In the genomic region with DNA sequence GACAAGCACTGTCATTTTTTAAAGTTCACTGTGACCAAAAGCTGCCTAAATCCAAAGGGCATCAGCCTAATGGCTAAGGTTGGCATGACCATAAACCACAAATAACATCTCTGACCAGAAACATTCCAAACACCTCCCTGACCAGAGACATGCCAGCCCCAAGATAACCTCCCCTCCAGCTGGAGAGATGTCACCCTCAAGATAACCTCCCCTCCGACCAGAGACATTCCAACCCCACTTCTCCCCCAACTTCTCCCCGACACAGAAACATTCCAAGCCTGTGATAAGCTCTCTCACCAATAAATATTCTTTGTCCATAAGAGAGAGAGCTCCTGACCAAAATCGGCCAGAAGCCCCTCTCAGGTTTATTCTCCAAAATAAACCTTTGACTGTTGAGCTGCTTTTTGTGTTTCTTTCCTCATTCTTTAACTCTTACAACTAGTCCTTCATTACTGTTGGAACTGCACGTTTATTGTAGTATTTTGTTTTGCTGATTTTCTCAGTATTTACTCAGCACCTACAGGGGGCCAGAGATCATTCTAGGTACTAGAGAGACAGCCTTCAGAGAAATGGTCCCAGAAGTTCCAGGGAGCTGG, we compare ENCODE assay signal across 16 cellular contexts.
A peak's percentile ranks its signal among the peaks of the same experiment; 100 is the strongest.
DNase-seq lines count a peak whose midpoint lies in the region; ATAC-seq and TF ChIP-seq lines count a peak whose summit lies in the region.
"Had no signal": no experiment of that assay in that cellular context is flagged by ENCODE, and none has a peak within 500 bp of the region (broad histone marks: within the 10 kb centered on the region; RNA-seq: fewer than 3 reads in every experiment).

No MANE protein-coding gene starts in this region.

- H3K9me3 ChIP-seq in HEK293 (ENCODE audit: control insufficient read depth, insufficient read depth, low read depth, low read length) = no peaks in the 10 kb centered on the region
- peaks cover 28% of the 10 kb centered on the region for H3K9me3 ChIP-seq in WERI-Rb-1 (ENCODE audit: severe bottlenecking)

- DNase-seq in A172 (ENCODE audit: low spot score) (peak; percentile 71), amniotic epithelial cell (ENCODE audit: low read depth) (peak; percentile 8), iris pigment epithelial cell (ENCODE audit: low read depth) (peak; percentile 9), WERI-Rb-1 (no peak), dedifferentiated amniotic fluid mesenchymal stem cell (ENCODE audit: extremely low spot score) (no peak)
- no peak for DNase-seq in activated T-cell treated with anti-CD3 and anti-CD28 coated beads, Interleukin-2, amount 50 U/mL, for 48 hours
- DNase-seq: 8988T; ACHN; C1 segment of cervical spinal cord; Calu3; CD4-positive, alpha-beta T cell; DMS79; GDM1; HCEC 1CT had no signal

- no peak for TF ChIP-seq CTCF in HEK293 (tag by site-specific recombination; IDR thresholded peaks at IDR 0.05)
- TF ChIP-seq CTCF in WERI-Rb-1 (IDR thresholded peaks at IDR 0.05; ENCODE audit: low read depth, low read length) = no peak

- H3K4me3 ChIP-seq in HEK293 (ENCODE audit: low read depth, low read length) = no peak overlapping the region
- H3K4me3 ChIP-seq in WERI-Rb-1 (ENCODE audit: low read depth, low read length) = no peak overlapping the region

- H3K27me3 ChIP-seq in WERI-Rb-1 (ENCODE audit: insufficient read depth, low read depth, severe bottlenecking) = no peaks in the 10 kb centered on the region

- CTCF ChIA-PET in HEK293 (lab: Yijun Ruan, JAX) = no interaction called here

- ATAC-seq in HG02852 (IDR thresholded peaks at IDR 0.05; ENCODE audit: unreplicated experiment) = no peak

- POLR2A ChIA-PET in HEK293 (lab: Yijun Ruan, JAX) = no interaction called here

- H3K27ac ChIP-seq in HEK293 (ENCODE audit: extremely low read depth, low read depth, low read length) (no peak overlapping the region), WERI-Rb-1 (no peak overlapping the region)

- H3K4me1 ChIP-seq in HEK293 (ENCODE audit: control insufficient read depth, insufficient read depth, low read length) = 0 out of 2 replicates have a peak, but pooled peaks cover 2% of the 10 kb centered on the region

- no peaks in the 10 kb centered on the region for H3K36me3 ChIP-seq in HEK293 (ENCODE audit: control insufficient read depth in 2 of 2, insufficient read depth in 1 of 2, low read length in 2 of 2)
- H3K36me3 ChIP-seq in WERI-Rb-1 = peaks cover 35% of the 10 kb centered on the region

TF ChIP-seq in HEK293, 187 proteins besides CTCF, POLR2A, EP300 and RAD21:
- TF ChIP-seq ZNF521 (tag by site-specific recombination; IDR thresholded peaks at IDR 0.05) = no peak
- no peak for TF ChIP-seq ZNF692 (tag by site-specific recombination; IDR thresholded peaks at IDR 0.05)
- no peak for TF ChIP-seq GLIS1 (tag by site-specific recombination; IDR thresholded peaks at IDR 0.05)
- TF ChIP-seq ZNF341 (tag by site-specific recombination; IDR thresholded peaks at IDR 0.05; ENCODE audit: low read depth) = no peak
- TF ChIP-seq SETDB1 (IDR thresholded peaks at IDR 0.05; ENCODE audit: insufficient read length, low read length) = peak; percentile 63
- TF ChIP-seq, protein P1, sequence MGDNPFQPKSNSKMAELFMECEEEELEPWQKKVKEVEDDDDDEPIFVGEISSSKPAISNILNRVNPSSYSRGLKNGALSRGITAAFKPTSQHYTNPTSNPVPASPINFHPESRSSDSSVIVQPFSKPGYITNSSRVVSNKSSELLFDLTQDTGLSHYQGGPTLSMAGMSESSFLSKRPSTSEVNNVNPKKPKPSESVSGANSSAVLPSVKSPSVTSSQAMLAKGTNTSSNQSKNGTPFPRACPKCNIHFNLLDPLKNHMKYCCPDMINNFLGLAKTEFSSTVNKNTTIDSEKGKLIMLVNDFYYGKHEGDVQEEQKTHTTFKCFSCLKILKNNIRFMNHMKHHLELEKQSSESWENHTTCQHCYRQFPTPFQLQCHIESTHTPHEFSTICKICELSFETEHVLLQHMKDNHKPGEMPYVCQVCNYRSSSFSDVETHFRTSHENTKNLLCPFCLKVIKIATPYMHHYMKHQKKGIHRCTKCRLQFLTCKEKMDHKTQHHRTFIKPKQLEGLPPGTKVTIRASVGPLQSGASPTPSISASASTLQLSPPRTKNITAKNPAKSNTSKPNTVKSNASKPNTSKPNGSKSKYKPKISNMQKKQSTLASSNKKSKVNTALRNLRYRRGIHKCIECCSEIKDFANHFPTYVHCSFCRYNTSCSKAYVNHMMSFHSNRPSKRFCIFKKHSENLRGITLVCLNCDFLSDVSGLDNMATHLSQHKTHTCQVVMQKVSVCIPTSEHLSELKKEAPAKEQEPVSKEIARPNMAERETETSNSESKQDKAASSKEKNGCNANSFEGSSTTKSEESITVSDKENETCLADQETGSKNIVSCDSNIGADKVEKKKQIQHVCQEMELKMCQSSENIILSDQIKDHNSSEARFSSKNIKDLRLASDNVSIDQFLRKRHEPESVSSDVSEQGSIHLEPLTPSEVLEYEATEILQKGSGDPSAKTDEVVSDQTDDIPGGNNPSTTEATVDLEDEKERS (tag by site-specific recombination; IDR thresholded peaks at IDR 0.05) = 0 out of 2 replicates have a peak, but pooled peaks have one; percentile 47
- no peak for TF ChIP-seq PRDM1 (tag by site-specific recombination; IDR thresholded peaks at IDR 0.05)
- TF ChIP-seq ZNF626 (tag by site-specific recombination; IDR thresholded peaks at IDR 0.05) = no peak
- TF ChIP-seq GFI1B (tag by site-specific recombination; IDR thresholded peaks at IDR 0.05) = no peak
- no peak for TF ChIP-seq ZNF112 (tag by site-specific recombination; IDR thresholded peaks at IDR 0.05)

Comparison
In these comparisons a context has a peak if more than half of its experiments do, and no peak if none do; other contexts are left out.
1. DNase-seq: peak in A172 (single experiment), amniotic epithelial cell (single experiment) and iris pigment epithelial cell (single experiment); none in WERI-Rb-1 (single experiment), dedifferentiated amniotic fluid mesenchymal stem cell (single experiment) and activated T-cell treated with anti-CD3 and anti-CD28 coated beads, Interleukin-2, amount 50 U/mL, for 48 hours (0 of 2).